19 cellular contexts compared by ENCODE assay signal in the genomic region with DNA sequence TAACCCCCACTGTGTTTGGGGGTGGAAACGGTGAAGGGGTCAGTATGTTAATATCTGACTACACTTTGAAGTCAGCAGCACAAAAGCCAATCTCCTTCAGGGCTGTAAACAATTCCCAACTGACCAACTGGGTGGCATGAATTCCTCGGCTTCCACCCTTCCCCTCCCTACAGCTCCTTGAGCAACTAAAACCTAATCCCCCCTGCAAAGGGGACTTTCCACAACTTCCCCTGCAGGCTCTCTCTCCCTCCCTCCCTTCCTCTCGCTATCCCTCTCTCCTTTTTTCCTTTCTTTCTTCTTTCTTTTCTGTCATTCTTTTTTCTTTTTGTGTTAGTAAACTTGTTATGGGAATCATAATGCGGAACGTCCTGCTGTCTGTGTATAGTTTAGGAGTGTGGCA.
DNase-seq lines count a peak whose midpoint lies in the region; TF ChIP-seq lines count a peak whose summit lies in the region.
"Had no signal": no experiment of that assay in that cellular context is flagged by ENCODE, and none has a peak within 500 bp of the region (broad histone marks: within the 10 kb centered on the region; RNA-seq: fewer than 3 reads in every experiment).

No MANE protein-coding gene starts in this region.

- TF ChIP-seq EP300 in stomach (IDR thresholded peaks at IDR 0.05) = no peak

- H3K79me1 ChIP-seq in neuronal stem cell (ENCODE audit: low read depth, low read length) = no peaks in the 10 kb centered on the region

- no peak overlapping the region for H3K18ac ChIP-seq in neuronal stem cell (ENCODE audit: low read length)

- no peaks in the 10 kb centered on the region for H3K27me3 Mint-ChIP-seq in activated naive CD4-positive, alpha-beta T cell treated with anti-CD3 and anti-CD28 coated beads for 36 hours (ENCODE audit: low read depth)

- WGBS in neuronal stem cell (ENCODE audit: extremely low coverage in 2 of 2, insufficient read length in 2 of 2, insufficient replicate concordance in 1 of 2), 2 donors = no CpG with 5 or more reads among the region's 5 CpGs
- 70 to 85% (median 74%) methylated on average over 5 of the region's 5 CpGs for WGBS in stomach, 5 donors

- no peak overlapping the region for H3K14ac ChIP-seq in neuronal stem cell (ENCODE audit: low read length)

- TF ChIP-seq CTCF in VCaP (conservative IDR thresholded peaks at IDR 0.05) (no peak), GM20000 (IDR thresholded peaks at IDR 0.05; ENCODE audit: extremely low read depth, missing control alignments) (no peak), stomach (IDR thresholded peaks at IDR 0.05) (no peak)

- H4K8ac ChIP-seq in neuronal stem cell (ENCODE audit: low read depth, low read length) = no peak overlapping the region

- no peak overlapping the region for H3K4me2 ChIP-seq in neuronal stem cell (ENCODE audit: insufficient read depth, low read length, poor library complexity, severe bottlenecking)
- H3K4me2 ChIP-seq: A549, PC-9 had no signal

- H3K4ac ChIP-seq in neuronal stem cell (ENCODE audit: low read length) = no peak overlapping the region

- H3K27ac ChIP-seq in VCaP = 0 out of 2 replicates have a peak overlapping the region, but pooled peaks have one; percentile 44
- no peak overlapping the region for H3K27ac ChIP-seq in iPS-20b (ENCODE audit: low read length)
- H3K27ac ChIP-seq in neuronal stem cell (replicated peaks; ENCODE audit: low read length) = no peak overlapping the region
- no peak overlapping the region for H3K27ac ChIP-seq in stomach
- H3K27ac ChIP-seq: A549, PC-9, SJCRH30 had no signal

- no peak overlapping the region for H3K23ac ChIP-seq in neuronal stem cell (ENCODE audit: low read depth, low read length, poor library complexity)

- H2BK15ac ChIP-seq in neuronal stem cell (ENCODE audit: low read length) = no peak overlapping the region

- H3K36me3 ChIP-seq in H7 (replicated peaks; ENCODE audit: control insufficient read depth, insufficient read depth, low read length) (no peaks in the 10 kb centered on the region), iPS-20b (ENCODE audit: insufficient read depth, low read depth, low read length) (no peaks in the 10 kb centered on the region), neuronal stem cell (replicated peaks in 1 of 2; ENCODE audit: control insufficient read depth in 2 of 2, insufficient read depth in 2 of 2, low read length in 2 of 2) (no peaks in the 10 kb centered on the region), stomach (no peaks in the 10 kb centered on the region)
- H3K36me3 ChIP-seq: SJCRH30 had no signal

- no peak overlapping the region for H3K4me3 Mint-ChIP-seq in activated naive CD4-positive, alpha-beta T cell treated with anti-CD3 and anti-CD28 coated beads for 36 hours

- H3K27ac Mint-ChIP-seq in activated naive CD4-positive, alpha-beta T cell treated with anti-CD3 and anti-CD28 coated beads for 36 hours = no peak overlapping the region
- H3K27ac Mint-ChIP-seq: H9 had no signal

- no peak overlapping the region for H2BK5ac ChIP-seq in neuronal stem cell (ENCODE audit: low read length)

- peak overlapping the region; percentile 42 for H2AFZ ChIP-seq in neuronal stem cell (ENCODE audit: low read length)
- H2AFZ ChIP-seq: PC-9 had no signal

- DNase-seq in H7 (peak; percentile 86), neuronal stem cell (ENCODE audit: low spot score) (no peak), anterior cingulate cortex (lab: John Stamatoyannopoulos, UW) (no peak), GM20000 (ENCODE audit: low spot score) (no peak), stomach (no peak)
- no peak for DNase-seq in activated naive CD4-positive, alpha-beta T cell treated with anti-CD3 and anti-CD28 coated beads for 36 hours
- DNase-seq: C1 segment of cervical spinal cord; DND-41; GF-D8; H9; NCI-H187 treated with DMSO at 0.1 percent for 48 hours; NCI-H345; NCI-H526 treated with DMSO at 0.1 percent for 48 hours; NK-92 treated with Interleukin-12 subunit alpha and Interleukin-12 subunit beta, amount 100 ng/mL, for 24 hours; PC-9; SJCRH30 had no signal

- no peak overlapping the region for H3K4me3 ChIP-seq in H7 (ENCODE audit: insufficient read depth, low read depth, low read length)
- H3K4me3 ChIP-seq in iPS-20b (ENCODE audit: low read length) = peak overlapping the region; percentile 1; the same call in 1 of the 2 replicates
- H3K4me3 ChIP-seq in neuronal stem cell (ENCODE audit: low read length in 2 of 2) = no peak overlapping the region
- no peak overlapping the region for H3K4me3 ChIP-seq in stomach
- H3K4me3 ChIP-seq: A549, PC-9, SJCRH30 had no signal

- no peak overlapping the region for H2BK12ac ChIP-seq in neuronal stem cell (ENCODE audit: low read length)

- no peak overlapping the region for H4K91ac ChIP-seq in neuronal stem cell (ENCODE audit: low read depth, low read length, poor library complexity)

- no peak overlapping the region for H2AK5ac ChIP-seq in neuronal stem cell (ENCODE audit: low read depth, low read length)

- H3K9me3 Mint-ChIP-seq in activated naive CD4-positive, alpha-beta T cell treated with anti-CD3 and anti-CD28 coated beads for 36 hours = no peaks in the 10 kb centered on the region
- H3K9me3 Mint-ChIP-seq: H9 had no signal

- H2BK120ac ChIP-seq in neuronal stem cell (ENCODE audit: low read depth, low read length) = no peak overlapping the region

- CTCF ChIA-PET in activated naive CD4-positive, alpha-beta T cell treated with anti-CD3 and anti-CD28 coated beads for 36 hours (lab: Charles Lee) = no interaction called here

- no peaks in the 10 kb centered on the region for H3K36me3 Mint-ChIP-seq in activated naive CD4-positive, alpha-beta T cell treated with anti-CD3 and anti-CD28 coated beads for 36 hours (ENCODE audit: low read depth)

- H3K27me3 ChIP-seq in H7 (ENCODE audit: control insufficient read depth, insufficient read depth, low read length) (no peaks in the 10 kb centered on the region), iPS-20b (ENCODE audit: insufficient read depth, low read length) (peaks cover 12% of the 10 kb centered on the region; the same call in 1 of the 2 replicates), neuronal stem cell (ENCODE audit: control insufficient read depth in 3 of 3, insufficient read depth in 3 of 3, low read depth in 1 of 3, low read length in 3 of 3) (no peaks in the 10 kb centered on the region), stomach (peaks cover 0 to 4% (median 0%) of the 10 kb centered on the region in 3 donors)
- H3K27me3 ChIP-seq: SJCRH30 had no signal

- H3K9me3 ChIP-seq in iPS-20b (ENCODE audit: insufficient read depth, low read depth, low read length) (no peaks in the 10 kb centered on the region), neuronal stem cell (replicated peaks in 1 of 2; ENCODE audit: control insufficient read depth in 2 of 2, insufficient read depth in 1 of 2, low read depth in 1 of 2, low read length in 2 of 2) (no peaks in the 10 kb centered on the region), stomach (no peaks in the 10 kb centered on the region)
- H3K9me3 ChIP-seq: A549, SJCRH30 had no signal

- intact Hi-C loops in activated naive CD4-positive, alpha-beta T cell treated with anti-CD3 and anti-CD28 coated beads for 36 hours (cut with micrococcal nuclease) = no loop called here
- intact Hi-C loops in stomach (cut with DNase I; ENCODE audit: low total_unique reads) = no loop called here

- peaks cover 14% of the 10 kb centered on the region; the same call in 1 of the 2 replicates for H3K4me1 ChIP-seq in iPS-20b (ENCODE audit: insufficient read depth, low read length)
- H3K4me1 ChIP-seq in neuronal stem cell (ENCODE audit: control insufficient read depth in 2 of 2, insufficient read depth in 1 of 2, low read depth in 1 of 2, low read length in 2 of 2) = peaks cover 5 to 12% of the 10 kb centered on the region in 2 donors
- no peaks in the 10 kb centered on the region for H3K4me1 ChIP-seq in stomach
- H3K4me1 ChIP-seq: A549 had no signal

- no peaks in the 10 kb centered on the region for H3K4me1 Mint-ChIP-seq in activated naive CD4-positive, alpha-beta T cell treated with anti-CD3 and anti-CD28 coated beads for 36 hours (ENCODE audit: low read depth)

- no peak for TF ChIP-seq POLR2A in stomach (IDR thresholded peaks at IDR 0.05)

- H3K9ac ChIP-seq in iPS-20b (ENCODE audit: low read depth, low read length) (no peak overlapping the region), neuronal stem cell (ENCODE audit: low read depth, low read length, poor library complexity) (no peak overlapping the region)
